ENCODE assay signal across 29 cellular contexts in genomic region chr10:84098667-84099066, GRCh38.
"Had no signal": no experiment of that assay in that cellular context is flagged by ENCODE, and none has a peak within 500 bp of the region (broad histone marks: within the 10 kb centered on the region; RNA-seq: fewer than 3 reads in every experiment).

No MANE protein-coding gene starts in this region.

- H3K4me3 ChIP-seq: neural progenitor cell, ovary, psoas muscle, right lobe of liver, sigmoid colon, stomach, suprapubic skin, testis, tibial artery, transverse colon, upper lobe of right lung, uterus had no signal

- H3K9me3 ChIP-seq: ovary, psoas muscle, right lobe of liver, sigmoid colon, stomach, suprapubic skin, testis, tibial artery, transverse colon, upper lobe of right lung, uterus had no signal

- H3K27ac ChIP-seq: neural progenitor cell, ovary, parathyroid adenoma, psoas muscle, right lobe of liver, stomach, suprapubic skin, testis, tibial artery, transverse colon, upper lobe of right lung, uterus had no signal

- H3K36me3 Mint-ChIP-seq: natural killer cell; neural progenitor cell; stimulated activated effector memory CD8-positive, alpha-beta T cell treated with anti-CD3 and anti-CD28 coated beads, Interleukin-12 subunit alpha, Interleukin-12 subunit beta, amount 100 ng/mL, for 72 hours; type B pancreatic cell had no signal

- H3K9me3 Mint-ChIP-seq: natural killer cell; nephron; neural progenitor cell; stimulated activated effector memory CD8-positive, alpha-beta T cell treated with anti-CD3 and anti-CD28 coated beads, Interleukin-12 subunit alpha, Interleukin-12 subunit beta, amount 100 ng/mL, for 72 hours; stimulated activated naive B cell treated with anti-CD40 and anti-IgM and Interleukin-4, amounts not matched to agents 10 μg/mL and 1 μg/mL and 100 μg/mL, for 72 hours; stimulated activated naive CD8-positive, alpha-beta T cell treated with anti-CD3 and anti-CD28 coated beads, Interleukin-15, Interleukin-2, amounts not matched to agents 100 ng/mL and 50 ng/mL, for 24 hours; type B pancreatic cell had no signal

- H3K9ac ChIP-seq: neural progenitor cell, parathyroid adenoma had no signal

- H3K4me1 ChIP-seq: parathyroid adenoma, psoas muscle, right lobe of liver, suprapubic skin, testis, tibial artery, uterus had no signal

- H2AFZ ChIP-seq: neural progenitor cell, parathyroid adenoma had no signal

- H3K27ac Mint-ChIP-seq: natural killer cell; neural progenitor cell; progenitor cell of endocrine pancreas; stimulated activated effector memory CD8-positive, alpha-beta T cell treated with anti-CD3 and anti-CD28 coated beads, Interleukin-12 subunit alpha, Interleukin-12 subunit beta, amount 100 ng/mL, for 72 hours; stimulated activated naive B cell treated with anti-CD40 and anti-IgM and Interleukin-4, amounts not matched to agents 10 μg/mL and 1 μg/mL and 100 μg/mL, for 72 hours; stimulated activated naive CD8-positive, alpha-beta T cell treated with anti-CD3 and anti-CD28 coated beads, Interleukin-15, Interleukin-2, amounts not matched to agents 100 ng/mL and 50 ng/mL, for 24 hours; type B pancreatic cell had no signal

- DNase-seq: natural killer cell; occipital lobe; ovary; posterior cingulate gyrus; psoas muscle; right cardiac atrium; right lobe of liver; sigmoid colon; small intestine; stimulated activated CD4-positive, alpha-beta T cell treated with anti-CD3 and anti-CD28 coated beads, Interleukin-15, amount 100 ng/mL, for 24 hours; stimulated activated CD4-positive, alpha-beta T cell treated with anti-CD3 and anti-CD28 coated beads, Interleukin-2, amount 100 ng/mL, for 24 hours; stimulated activated CD4-positive, alpha-beta T cell treated with anti-CD3 and anti-CD28 coated beads, Interleukin-2, amount 100 ng/mL, for 48 hours; stimulated activated CD4-positive, alpha-beta T cell treated with anti-CD3 and anti-CD28 coated beads, Interleukin-4, amount 100 ng/mL, for 24 hours; stimulated activated naive B cell treated with anti-CD40 and anti-IgM and Interleukin-4, amounts not matched to agents 10 μg/mL and 1 μg/mL and 100 μg/mL, for 72 hours; stimulated activated naive CD4-positive, alpha-beta T cell treated with Interleukin-2 at 50 U/mL for 16 hours; stomach; testis; tibial artery; transverse colon; upper lobe of right lung; uterus had no signal

- H3K79me2 ChIP-seq: parathyroid adenoma had no signal

- H3K4me3 Mint-ChIP-seq: natural killer cell; nephron; neural progenitor cell; stimulated activated effector memory CD8-positive, alpha-beta T cell treated with anti-CD3 and anti-CD28 coated beads, Interleukin-12 subunit alpha, Interleukin-12 subunit beta, amount 100 ng/mL, for 72 hours; stimulated activated naive B cell treated with anti-CD40 and anti-IgM and Interleukin-4, amounts not matched to agents 10 μg/mL and 1 μg/mL and 100 μg/mL, for 72 hours; stimulated activated naive CD8-positive, alpha-beta T cell treated with anti-CD3 and anti-CD28 coated beads, Interleukin-15, Interleukin-2, amounts not matched to agents 100 ng/mL and 50 ng/mL, for 24 hours; type B pancreatic cell had no signal

- H3K27me3 ChIP-seq: neural progenitor cell, ovary, right lobe of liver, sigmoid colon, stomach, suprapubic skin, testis, tibial artery, transverse colon, upper lobe of right lung, uterus had no signal

- ATAC-seq: natural killer cell; psoas muscle; right cardiac atrium; right lobe of liver; stimulated activated effector memory CD8-positive, alpha-beta T cell treated with anti-CD3 and anti-CD28 coated beads, Interleukin-12 subunit alpha, Interleukin-12 subunit beta, amount 100 ng/mL, for 72 hours; stimulated activated naive B cell treated with anti-CD40 and anti-IgM and Interleukin-4, amounts not matched to agents 10 μg/mL and 1 μg/mL and 100 μg/mL, for 72 hours; upper lobe of right lung had no signal

- H3K36me3 ChIP-seq: neural progenitor cell, ovary, right lobe of liver, sigmoid colon, stomach, suprapubic skin, tibial artery, transverse colon, upper lobe of right lung, uterus had no signal

- FAIRE-seq: small intestine had no signal

- H3K27me3 Mint-ChIP-seq: stimulated activated naive CD8-positive, alpha-beta T cell treated with anti-CD3 and anti-CD28 coated beads, Interleukin-15, Interleukin-2, amounts not matched to agents 100 ng/mL and 50 ng/mL, for 24 hours had no signal

- H3K4me1 Mint-ChIP-seq: natural killer cell; neural progenitor cell; stimulated activated effector memory CD8-positive, alpha-beta T cell treated with anti-CD3 and anti-CD28 coated beads, Interleukin-12 subunit alpha, Interleukin-12 subunit beta, amount 100 ng/mL, for 72 hours; stimulated activated naive B cell treated with anti-CD40 and anti-IgM and Interleukin-4, amounts not matched to agents 10 μg/mL and 1 μg/mL and 100 μg/mL, for 72 hours had no signal
